In the genomic region with DNA sequence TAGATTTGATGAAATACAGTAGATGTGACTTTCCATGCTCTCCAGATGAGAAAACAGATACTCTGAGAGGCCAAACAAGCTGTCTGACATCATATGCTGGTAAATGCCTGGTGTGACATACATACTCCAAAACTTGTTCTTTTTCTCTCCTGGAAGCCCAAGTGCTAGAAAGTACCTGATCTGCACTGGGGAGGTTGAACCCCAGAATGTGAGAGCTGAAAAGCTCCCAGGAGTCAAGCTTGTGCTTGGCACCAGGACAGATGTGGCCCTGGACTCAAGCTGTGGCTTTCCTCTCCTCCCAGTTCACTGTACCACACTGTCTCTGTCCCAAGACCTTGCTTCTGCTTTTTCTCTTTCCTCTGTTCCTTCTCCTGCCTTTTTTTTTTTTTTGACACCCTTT, we compare ENCODE assay signal across 18 cellular contexts.
"Had no signal": no experiment of that assay in that cellular context is flagged by ENCODE, and none has a peak within 500 bp of the region (broad histone marks: within the 10 kb centered on the region; RNA-seq: fewer than 3 reads in every experiment).

No MANE protein-coding gene starts in this region.

- H3K4me2 ChIP-seq: smooth muscle cell had no signal

- H3K27me3 ChIP-seq: foreskin keratinocyte, sigmoid colon, stomach had no signal

- H3K27ac ChIP-seq: epithelial cell of prostate, foreskin keratinocyte had no signal

- ATAC-seq: activated T-cell treated with anti-CD3 and anti-CD28 coated beads, Interleukin-2, amount 50 U/mL, for 4 hours; foreskin keratinocyte; stimulated activated memory B cell treated with anti-CD40 and anti-IgM and Interleukin-4, amounts not matched to agents 10 μg/mL and 1 μg/mL and 100 μg/mL, for 72 hours had no signal

- H3K36me3 ChIP-seq: sigmoid colon, stomach had no signal

- H3K4me1 ChIP-seq: foreskin keratinocyte, sigmoid colon, stomach had no signal

- DNase-seq: activated B cell treated with CpG ODN at 0.5 μM for 24 hours; activated CD4-positive, alpha-beta T cell treated with anti-CD3 and anti-CD28 coated beads for 4 hours; activated CD4-positive, alpha-beta T cell treated with anti-CD3 and anti-CD28 coated beads, Interleukin-2, amount 50 U/mL, for 48 hours; activated CD8-positive, alpha-beta memory T cell treated with anti-CD3 and anti-CD28 coated beads, Interleukin-2, amount 50 U/mL, for 48 hours; activated naive CD4-positive, alpha-beta T cell; activated T-cell treated with anti-CD3 and anti-CD28 coated beads, Interleukin-2, amount 50 U/mL, for 4 hours; amniotic stem cell; foreskin keratinocyte; glutamatergic neuron; hypothalamus; nephron progenitor cell; sigmoid colon; stimulated activated CD4-positive, alpha-beta T cell treated with anti-CD3 and anti-CD28 coated beads, Interleukin-15, amount 100 ng/mL, for 24 hours; stomach; T-helper 9 cell had no signal

- H3K4me3 ChIP-seq: sigmoid colon, smooth muscle cell, stomach had no signal
